ENCODE assay signal across 24 cellular contexts in the genomic region with DNA sequence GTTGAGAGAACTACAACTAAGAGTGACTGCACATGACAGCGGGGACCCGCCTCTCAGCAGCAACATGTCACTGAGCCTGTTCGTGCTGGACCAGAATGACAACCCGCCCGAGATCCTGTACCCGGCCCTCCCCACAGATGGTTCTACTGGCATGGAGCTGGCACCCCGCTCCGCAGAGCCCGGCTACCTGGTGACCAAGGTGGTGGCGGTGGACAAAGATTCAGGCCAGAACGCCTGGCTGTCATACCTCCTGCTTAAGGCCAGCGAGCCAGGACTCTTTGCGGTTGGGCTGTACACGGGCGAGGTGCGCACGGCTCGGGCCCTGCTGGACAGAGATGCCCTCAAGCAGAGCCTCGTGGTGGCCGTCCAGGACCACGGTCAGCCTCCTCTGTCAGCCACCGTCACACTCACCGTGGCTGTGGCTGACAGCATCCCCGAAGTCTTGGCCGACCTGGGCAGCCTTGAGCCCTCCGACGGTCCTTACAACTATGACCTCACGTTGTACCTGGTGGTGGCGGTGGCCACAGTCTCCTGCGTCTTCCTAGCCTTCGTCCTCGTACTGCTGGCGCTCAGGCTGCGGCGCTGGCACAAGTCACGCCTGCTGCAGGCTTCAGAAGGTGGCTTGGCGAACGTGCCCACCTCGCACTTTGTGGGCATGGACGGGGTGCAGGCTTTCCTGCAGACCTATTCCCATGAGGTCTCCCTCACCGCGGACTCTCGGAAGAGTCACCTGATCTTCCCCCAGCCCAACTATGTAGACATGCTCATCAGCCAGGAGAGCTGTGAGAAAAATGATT. TPM values are rescaled to one million over a fixed set of nuclear protein-coding genes. Genes with fewer than 3 reads are reported as not detected.
DNase-seq lines count a peak whose midpoint lies in the region; ATAC-seq and TF ChIP-seq lines count a peak whose summit lies in the region.
"Had no signal": no experiment of that assay in that cellular context is flagged by ENCODE, and none has a peak within 500 bp of the region (broad histone marks: within the 10 kb centered on the region; RNA-seq: fewer than 3 reads in every experiment).

No MANE protein-coding gene starts in this region.

- H3K27me3 ChIP-seq in subcutaneous abdominal adipose tissue (ENCODE audit: control insufficient read depth in 5 of 5, insufficient read depth in 4 of 5, low read length in 5 of 5), result peaks cover 0 to 11% (median 0%) of the 10 kb centered on the region in 5 donors
- H3K27me3 ChIP-seq: BLaER1 had no signal

- H3K36me3 ChIP-seq in subcutaneous abdominal adipose tissue (ENCODE audit: control insufficient read depth in 5 of 5, insufficient read depth in 5 of 5, low read length in 5 of 5), result no peaks in the 10 kb centered on the region
- H3K36me3 ChIP-seq: BLaER1, HAP-1 had no signal

- no peaks in the 10 kb centered on the region for H3K4me1 Mint-ChIP-seq in endothelial cell (ENCODE audit: unreplicated experiment)
- H3K4me1 Mint-ChIP-seq: CD8-positive, alpha-beta memory T cell had no signal

- no peak overlapping the region for H3K27ac Mint-ChIP-seq in endothelial cell (ENCODE audit: unreplicated experiment)
- H3K27ac Mint-ChIP-seq: CD4-positive, CD25-positive, alpha-beta regulatory T cell; CD8-positive, alpha-beta memory T cell had no signal

- no peak overlapping the region for H3K9ac ChIP-seq in subcutaneous abdominal adipose tissue (ENCODE audit: low read length in 5 of 5)
- H3K9ac ChIP-seq: BLaER1, GM23248 had no signal

- H3K9me3 Mint-ChIP-seq in endothelial cell (ENCODE audit: unreplicated experiment), result peaks cover 32% of the 10 kb centered on the region

- H3K27me3 Mint-ChIP-seq in endothelial cell (ENCODE audit: unreplicated experiment), result peaks cover 4% of the 10 kb centered on the region

- H3K27ac ChIP-seq in subcutaneous abdominal adipose tissue (ENCODE audit: low read depth, low read length), result no peak overlapping the region
- H3K27ac ChIP-seq: 22Rv1, A549, BLaER1, GM23248 had no signal

- peak overlapping the region in 4 of 5 donors; percentile 23 to 64 (median 42) for H3K4me3 ChIP-seq in subcutaneous abdominal adipose tissue (ENCODE audit: low read depth in 1 of 5, low read length in 5 of 5)
- H3K4me3 ChIP-seq: A549, BLaER1, GM12878, GM23248, HAP-1 had no signal

- H3K9me3 ChIP-seq in subcutaneous abdominal adipose tissue (ENCODE audit: control insufficient read depth in 5 of 5, low read length in 5 of 5), result peaks cover 35 to 78% (median 74%) of the 10 kb centered on the region in 5 donors
- H3K9me3 ChIP-seq: HAP-1 had no signal

- intact Hi-C loops in Right ventricle myocardium inferior (cut with DNase I) (no loop called here), left ventricle myocardium superior (cut with micrococcal nuclease) (no loop called here)

- DNase-seq in Right ventricle myocardium inferior (ENCODE audit: missing footprints) (peak; percentile 62), left ventricle myocardium superior (no peak), endothelial cell (ENCODE audit: low spot score) (no peak), NCI-H187 treated with DMSO at 0.1 percent for 48 hours (lab: John Stamatoyannopoulos, UW) (no peak), MV-4-11 (lab: John Stamatoyannopoulos, UW) (no peak)
- DNase-seq: AML-193; CD4-positive, CD25-positive, alpha-beta regulatory T cell; CD8-positive, alpha-beta memory T cell; COR-L47; DMS 273 treated with DMSO at 0.1 percent for 48 hours; DMS53; DND-41; EL; GM23248 had no signal

- TF ChIP-seq CTCF in endothelial cell (IDR thresholded peaks at IDR 0.05; ENCODE audit: unreplicated experiment), result no peak

- ATAC-seq in Right ventricle myocardium inferior, result no peak
- ATAC-seq in left ventricle myocardium superior, result no peak
- no peak for ATAC-seq in GM21528 (IDR thresholded peaks at IDR 0.05; ENCODE audit: low FRiP score, unreplicated experiment)
- no peak for ATAC-seq in HG02759 (IDR thresholded peaks at IDR 0.05; ENCODE audit: unreplicated experiment)
- ATAC-seq: A549, GM12878, HepG2 had no signal

- H3K4me1 ChIP-seq in subcutaneous abdominal adipose tissue (ENCODE audit: control insufficient read depth in 5 of 5, insufficient read depth in 5 of 5, low read length in 5 of 5), result peaks cover 0 to 4% (median 0%) of the 10 kb centered on the region in 5 donors
- H3K4me1 ChIP-seq: A549, BLaER1, HAP-1 had no signal

- H3K4me3 Mint-ChIP-seq in endothelial cell (ENCODE audit: unreplicated experiment), result peak overlapping the region; percentile 62
- H3K4me3 Mint-ChIP-seq: CD4-positive, CD25-positive, alpha-beta regulatory T cell; CD8-positive, alpha-beta memory T cell had no signal

- peaks cover 65% of the 10 kb centered on the region for H3K36me3 Mint-ChIP-seq in endothelial cell (ENCODE audit: low read depth, unreplicated experiment)
- H3K36me3 Mint-ChIP-seq: CD4-positive, CD25-positive, alpha-beta regulatory T cell had no signal

RNA-seq across cellular contexts. Expression of a gene that starts 2.1 kb away (rescaled TPM):
- total RNA-seq in Right ventricle myocardium inferior (7.2 TPM), left ventricle myocardium superior (7.0 TPM), endothelial cell (ENCODE audit: unreplicated experiment) (6.3 TPM)
- total RNA-seq: CD4-positive, CD25-positive, alpha-beta regulatory T cell; G401 had no signal

RNA-seq across cellular contexts. Expression of a gene that starts 2.8 kb away (rescaled TPM):
- total RNA-seq in Right ventricle myocardium inferior (4.6 TPM), left ventricle myocardium superior (5.4 TPM), endothelial cell (ENCODE audit: unreplicated experiment) (13.2 TPM)
- total RNA-seq: CD4-positive, CD25-positive, alpha-beta regulatory T cell; G401 had no signal

RNA-seq across cellular contexts. Expression of a gene that starts 7.8 kb away (rescaled TPM):
- 9.7 TPM for total RNA-seq in Right ventricle myocardium inferior
- total RNA-seq in left ventricle myocardium superior, result 9.1 TPM
- 2.6 TPM for total RNA-seq in endothelial cell (ENCODE audit: unreplicated experiment)
- total RNA-seq: CD4-positive, CD25-positive, alpha-beta regulatory T cell; G401 had no signal

RNA-seq across cellular contexts. Expression of a gene that starts 11.0 kb away (rescaled TPM):
- total RNA-seq in Right ventricle myocardium inferior (6.0 TPM), left ventricle myocardium superior (5.7 TPM), endothelial cell (ENCODE audit: unreplicated experiment) (3.9 TPM)
- total RNA-seq: CD4-positive, CD25-positive, alpha-beta regulatory T cell; G401 had no signal

RNA-seq across cellular contexts. Expression of a gene that starts 13.1 kb away (rescaled TPM):
- total RNA-seq in Right ventricle myocardium inferior, result 6.1 TPM
- 6.4 TPM for total RNA-seq in left ventricle myocardium superior
- total RNA-seq in endothelial cell (ENCODE audit: unreplicated experiment), result 5.5 TPM
- total RNA-seq: CD4-positive, CD25-positive, alpha-beta regulatory T cell; G401 had no signal
